In genomic region chr19:4064073-4064550, GRCh38 we compare ENCODE assay signal across 8 cellular contexts. TPM values are rescaled to one million over a fixed set of nuclear protein-coding genes. Genes with fewer than 3 reads are reported as not detected.
DNase-seq lines count a peak whose midpoint lies in the region; ATAC-seq, FAIRE-seq and TF ChIP-seq lines count a peak whose summit lies in the region.

No MANE protein-coding gene starts in this region.

- H3K4me1 ChIP-seq in left ventricle myocardium inferior, result peaks cover 78% of the 10 kb centered on the region
- H3K4me1 ChIP-seq in left lung, result peaks cover 44 to 71% of the 10 kb centered on the region in 2 donors
- peaks cover 20% of the 10 kb centered on the region for H3K4me1 ChIP-seq in thymus (ENCODE audit: control insufficient read depth, insufficient read depth, low read length)

- DNase-seq in left ventricle myocardium inferior (no peak), left cardiac atrium (no peak), astrocyte of the hippocampus (ENCODE audit: low read depth, low spot score) (peak; percentile 65), left lung (peak in 1 of 2 donors; percentile 87), RCC 7860 (ENCODE audit: low spot score) (no peak)

- ATAC-seq in left cardiac atrium (no peak), left lung (no peak), GM21529 (IDR thresholded peaks at IDR 0.05; ENCODE audit: unreplicated experiment) (no peak), GM19328 (IDR thresholded peaks at IDR 0.05; ENCODE audit: unreplicated experiment) (no peak)

- no peaks in the 10 kb centered on the region for H3K27me3 ChIP-seq in left ventricle myocardium inferior (ENCODE audit: low read depth)
- H3K27me3 ChIP-seq in left lung, result no peaks in the 10 kb centered on the region
- H3K27me3 ChIP-seq in thymus (ENCODE audit: control insufficient read depth, insufficient read depth), result no peaks in the 10 kb centered on the region

- intact Hi-C loops in left ventricle myocardium inferior (cut with micrococcal nuclease), result no loop called here
- intact Hi-C loops in left cardiac atrium (cut with DNase I), result no loop called here
- intact Hi-C loops in left lung (cut with DNase I), result no loop called here

- no peak for TF ChIP-seq CTCF in left ventricle myocardium inferior (IDR thresholded peaks at IDR 0.05; ENCODE audit: borderline replicate concordance)
- TF ChIP-seq CTCF in left lung (IDR thresholded peaks at IDR 0.05), result no peak

- WGBS in thymus, result 56% methylated on average over 32 of the region's 32 CpGs

- no peak for FAIRE-seq in RCC 7860 (lab: Jason Lieb, UNC)

- H3K36me3 ChIP-seq in left ventricle myocardium inferior (no peaks in the 10 kb centered on the region), left lung (peaks cover 0 to 13% of the 10 kb centered on the region in 2 donors), thymus (ENCODE audit: control insufficient read depth, insufficient read depth) (peaks cover 16% of the 10 kb centered on the region)

- H3K27ac ChIP-seq in left ventricle myocardium inferior (replicated peaks), result peak overlapping the region; percentile 96
- H3K27ac ChIP-seq in left lung, result peak overlapping the region; percentile 90 to 94
- peak overlapping the region; percentile 82 for H3K27ac ChIP-seq in thymus (ENCODE audit: low read depth)

- H3K9me3 ChIP-seq in left ventricle myocardium inferior (replicated peaks) (no peaks in the 10 kb centered on the region), left lung (no peaks in the 10 kb centered on the region), thymus (ENCODE audit: control insufficient read depth) (no peaks in the 10 kb centered on the region)

- peak overlapping the region; percentile 96 for H3K4me3 ChIP-seq in left ventricle myocardium inferior
- peak overlapping the region; percentile 80 to 93 for H3K4me3 ChIP-seq in left lung
- H3K4me3 ChIP-seq in thymus (ENCODE audit: low read length), result peak overlapping the region; percentile 94

RNA-seq across cellular contexts. Expression of gene ZBTB7A, which starts 2.6 kb away (rescaled TPM):
- total RNA-seq in left ventricle myocardium inferior (30.6 TPM), left cardiac atrium (10 to 100 TPM; 28.5 to 32.5 TPM), left lung (10 to 100 TPM; 38.8 to 49.5 TPM)
- 9.4 TPM for polyA plus RNA-seq in thymus

RNA-seq across cellular contexts. Expression of gene PIAS4, which starts 56.6 kb away (rescaled TPM):
- 15.4 TPM for total RNA-seq in left ventricle myocardium inferior
- total RNA-seq in left cardiac atrium, result 10 to 100 TPM; 13.8 to 14.0 TPM
- 10 to 100 TPM; 24.3 to 26.9 TPM for total RNA-seq in left lung
- 10.8 TPM for polyA plus RNA-seq in thymus

RNA-seq across cellular contexts. Expression of gene MAP2K2, which starts 59.8 kb away (rescaled TPM):
- total RNA-seq in left ventricle myocardium inferior, result 129 TPM
- total RNA-seq in left cardiac atrium, result 100 to 1,000 TPM; 109 to 118 TPM
- total RNA-seq in left lung, result 100 to 1,000 TPM; 129 to 143 TPM
- 144 TPM for polyA plus RNA-seq in thymus
